8 cellular contexts compared by ENCODE assay signal in the genomic region with DNA sequence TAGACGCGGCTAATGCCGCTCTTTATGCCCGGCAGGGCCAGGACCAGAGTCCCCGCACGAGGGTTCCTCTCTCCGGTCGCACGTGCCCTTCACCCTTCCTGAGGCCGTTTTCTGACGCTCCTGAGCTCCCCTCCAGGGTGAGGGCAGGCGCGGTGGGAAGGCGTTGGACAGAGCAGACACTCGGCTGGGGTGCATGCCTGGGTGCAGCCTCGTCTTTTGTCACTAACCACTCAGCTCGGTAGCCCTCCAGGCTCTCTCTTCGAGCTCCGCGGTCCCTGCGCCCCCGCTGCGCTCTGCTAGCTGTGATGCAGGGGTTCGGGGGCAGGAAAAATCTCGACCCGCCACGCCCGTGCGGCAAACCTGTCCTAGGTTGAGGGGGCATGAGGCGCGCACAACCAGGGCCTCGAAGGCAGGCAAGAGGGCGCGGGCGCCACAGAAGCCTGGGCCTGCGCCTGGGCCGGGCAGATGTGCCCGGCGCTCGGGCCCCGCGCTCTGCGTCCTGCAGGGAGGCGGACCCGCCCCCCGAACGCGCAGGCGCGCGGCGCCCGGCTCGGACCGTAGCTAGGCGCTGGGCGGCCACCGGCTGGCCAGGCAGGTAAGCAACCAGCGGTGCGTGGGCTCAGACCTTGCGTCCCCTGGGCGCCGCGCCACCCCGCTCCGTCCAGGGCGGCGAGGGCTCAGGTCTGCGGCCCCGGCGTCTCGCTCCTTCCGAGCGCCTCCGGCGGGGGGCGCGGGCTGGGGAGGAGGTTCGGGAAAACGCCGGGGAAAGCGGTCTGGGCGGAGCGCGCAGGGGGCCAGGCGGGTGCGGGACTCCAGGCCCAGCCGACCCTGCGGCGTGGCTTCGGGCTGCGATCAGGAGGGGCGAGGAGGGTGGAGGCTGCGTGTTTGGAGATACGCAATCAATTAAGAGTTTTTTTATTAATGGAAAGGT. TPM values are rescaled to one million over a fixed set of nuclear protein-coding genes. Genes with fewer than 3 reads are reported as not detected.
DNase-seq lines count a peak whose midpoint lies in the region; ATAC-seq, FAIRE-seq and TF ChIP-seq lines count a peak whose summit lies in the region.

TSS of gene L3MBTL1 (plus strand) at position 548 of the 931 bp plus-strand sequence. CDS start 5,807 bp downstream, outside the sequence.

- H3K36me3 ChIP-seq in HUES6 (ENCODE audit: control insufficient read depth, insufficient read depth, low read length) (no peaks in the 10 kb centered on the region), fibroblast of lung (ENCODE audit: control insufficient read depth, insufficient read depth, low read length) (no peaks in the 10 kb centered on the region), muscle layer of duodenum (ENCODE audit: control insufficient read depth in 1 of 2, insufficient read depth in 2 of 2, low read length in 2 of 2) (no peaks in the 10 kb centered on the region)

- peaks cover 25% of the 10 kb centered on the region for H3K27me3 ChIP-seq in CD4-positive, alpha-beta T cell (ENCODE audit: control insufficient read depth, insufficient read depth, low read length)
- H3K27me3 ChIP-seq in HUES6 (ENCODE audit: control insufficient read depth, insufficient read depth, low read length) (peaks cover 27% of the 10 kb centered on the region), fibroblast of lung (ENCODE audit: control insufficient read depth, insufficient read depth, low read length) (peaks cover 4% of the 10 kb centered on the region), muscle layer of duodenum (ENCODE audit: low read depth, low read length) (peaks cover 9% of the 10 kb centered on the region)

- no peak for DNase-seq in CD4-positive, alpha-beta T cell
- no peak for DNase-seq in activated CD8-positive, alpha-beta T cell treated with anti-CD3 and anti-CD28 coated beads for 36 hours
- peak; percentile 27 to 36 for DNase-seq in fibroblast of lung (ENCODE audit: low read depth in 2 of 2)
- DNase-seq in GM12892 (ENCODE audit: insufficient read length) = no peak
- DNase-seq in RCC 7860 (ENCODE audit: low spot score) = no peak

- H3K9me3 Mint-ChIP-seq in CD4-positive, alpha-beta T cell = no peaks in the 10 kb centered on the region
- H3K9me3 Mint-ChIP-seq in activated CD8-positive, alpha-beta T cell treated with anti-CD3 and anti-CD28 coated beads for 36 hours = no peaks in the 10 kb centered on the region

- H3K4me1 Mint-ChIP-seq in CD4-positive, alpha-beta T cell (ENCODE audit: low read depth) = peaks cover 8% of the 10 kb centered on the region
- H3K4me1 Mint-ChIP-seq in activated CD8-positive, alpha-beta T cell treated with anti-CD3 and anti-CD28 coated beads for 36 hours (ENCODE audit: low read depth) = no peaks in the 10 kb centered on the region

- intact Hi-C loops in CD4-positive, alpha-beta T cell (cut with DNase I, micrococcal nuclease) = no loop called here
- intact Hi-C loops in activated CD8-positive, alpha-beta T cell treated with anti-CD3 and anti-CD28 coated beads for 36 hours (cut with micrococcal nuclease) = no loop called here

- H3K9ac ChIP-seq in HUES6 (ENCODE audit: low read length) = peak within 1 kb of the TSS; percentile 54
- no peak within 1 kb of the TSS for H3K9ac ChIP-seq in fibroblast of lung (ENCODE audit: insufficient read depth, low read length)

- H3K4me3 Mint-ChIP-seq in CD4-positive, alpha-beta T cell = peak within 1 kb of the TSS; percentile 59
- peak within 1 kb of the TSS; percentile 60 for H3K4me3 Mint-ChIP-seq in activated CD8-positive, alpha-beta T cell treated with anti-CD3 and anti-CD28 coated beads for 36 hours

- no peaks in the 10 kb centered on the region for H3K9me3 ChIP-seq in CD4-positive, alpha-beta T cell (ENCODE audit: control insufficient read depth, low read length)
- H3K9me3 ChIP-seq in HUES6 (ENCODE audit: control insufficient read depth, insufficient read depth, low read depth, low read length) (no peaks in the 10 kb centered on the region), fibroblast of lung (ENCODE audit: control insufficient read depth, insufficient read depth, low read depth, low read length) (no peaks in the 10 kb centered on the region), muscle layer of duodenum (ENCODE audit: control insufficient read depth in 1 of 2, low read length in 2 of 2) (no peaks in the 10 kb centered on the region)

- no peak for ATAC-seq in CD4-positive, alpha-beta T cell (ENCODE audit: poor library complexity)
- ATAC-seq in activated CD8-positive, alpha-beta T cell treated with anti-CD3 and anti-CD28 coated beads for 36 hours = peak; percentile 56
- no peak for ATAC-seq in GM18505 (IDR thresholded peaks at IDR 0.05; ENCODE audit: unreplicated experiment)

- CTCF ChIA-PET in CD4-positive, alpha-beta T cell (lab: Charles Lee) = no interaction called here
- CTCF ChIA-PET in activated CD8-positive, alpha-beta T cell treated with anti-CD3 and anti-CD28 coated beads for 36 hours (lab: Charles Lee) = interaction anchor here (1.9 kb wide), 1 partner anchor 31 kb away, joined by 5 read pairs; no protein-coding TSS in a partner anchor

- H3K4me3 ChIP-seq in HUES6 (ENCODE audit: low read depth, low read length) = peak within 1 kb of the TSS; percentile 80
- peak within 1 kb of the TSS; percentile 42 to 67 (median 56) for H3K4me3 ChIP-seq in fibroblast of lung (replicated peaks in 1 of 4; ENCODE audit: control extremely low read depth in 1 of 4, insufficient read depth in 1 of 4, low read depth in 3 of 4, low read length in 4 of 4)
- peak within 1 kb of the TSS; percentile 48 to 86 for H3K4me3 ChIP-seq in muscle layer of duodenum (ENCODE audit: low read depth in 1 of 2, low read length in 2 of 2)

- H3K36me3 Mint-ChIP-seq in CD4-positive, alpha-beta T cell (ENCODE audit: low read depth) = no peaks in the 10 kb centered on the region
- H3K36me3 Mint-ChIP-seq in activated CD8-positive, alpha-beta T cell treated with anti-CD3 and anti-CD28 coated beads for 36 hours (ENCODE audit: low read depth) = no peaks in the 10 kb centered on the region

- H3K4me2 ChIP-seq in fibroblast of lung (ENCODE audit: extremely low read depth, insufficient read depth, low read length) = peak within 1 kb of the TSS; percentile 79

- H3K27ac ChIP-seq in CD4-positive, alpha-beta T cell (ENCODE audit: low read depth, low read length) = no peak within 1 kb of the TSS
- H3K27ac ChIP-seq in HUES6 (ENCODE audit: low read depth, low read length) (no peak within 1 kb of the TSS), fibroblast of lung (ENCODE audit: insufficient read depth, low read length) (no peak within 1 kb of the TSS), muscle layer of duodenum (ENCODE audit: low read length) (no peak within 1 kb of the TSS)

- TF ChIP-seq POLR2A in GM18505 (IDR thresholded peaks at IDR 0.05; ENCODE audit: borderline replicate concordance, extremely low read depth, insufficient read depth, insufficient read length) (no peak), GM12892 (IDR thresholded peaks at IDR 0.05; ENCODE audit: low read depth, low read length) (no peak)

- FAIRE-seq in GM12892 (lab: Jason Lieb, UNC) = no peak
- FAIRE-seq in RCC 7860 (lab: Jason Lieb, UNC) = no peak

- no peaks in the 10 kb centered on the region for H4K20me1 ChIP-seq in fibroblast of lung (ENCODE audit: control insufficient read depth, extremely low read depth, insufficient read depth, low read length)

- POLR2A ChIA-PET in CD4-positive, alpha-beta T cell (lab: Charles Lee) = interaction anchor here (0.9 kb wide), 1 partner anchor 22 kb away, joined by 3 read pairs; no protein-coding TSS in a partner anchor
- POLR2A ChIA-PET in activated CD8-positive, alpha-beta T cell treated with anti-CD3 and anti-CD28 coated beads for 36 hours (lab: Charles Lee) = interaction anchor here (0.7 kb wide), 1 partner anchor 44 kb away, joined by 3 read pairs; no protein-coding TSS in a partner anchor

- H3K27me3 Mint-ChIP-seq in CD4-positive, alpha-beta T cell = peaks cover 56% of the 10 kb centered on the region
- peaks cover 38% of the 10 kb centered on the region for H3K27me3 Mint-ChIP-seq in activated CD8-positive, alpha-beta T cell treated with anti-CD3 and anti-CD28 coated beads for 36 hours

- no peaks in the 10 kb centered on the region for H3K79me2 ChIP-seq in fibroblast of lung (ENCODE audit: control insufficient read depth, insufficient read depth, low read length)

- TF ChIP-seq CTCF in CD4-positive, alpha-beta T cell (IDR thresholded peaks at IDR 0.05) = no peak
- TF ChIP-seq CTCF in activated CD8-positive, alpha-beta T cell treated with anti-CD3 and anti-CD28 coated beads for 36 hours (IDR thresholded peaks at IDR 0.05) = no peak
- TF ChIP-seq CTCF in fibroblast of lung (conservative IDR thresholded peaks at IDR 0.05 in 1 of 2, IDR thresholded peaks at IDR 0.05 in 1 of 2; ENCODE audit: low read depth in 1 of 2, low read length in 2 of 2) = no peak

- H3K27ac Mint-ChIP-seq in CD4-positive, alpha-beta T cell = no peak within 1 kb of the TSS
- no peak within 1 kb of the TSS for H3K27ac Mint-ChIP-seq in activated CD8-positive, alpha-beta T cell treated with anti-CD3 and anti-CD28 coated beads for 36 hours

- H2AFZ ChIP-seq in fibroblast of lung (ENCODE audit: low read length) = peak within 1 kb of the TSS; percentile 31

- peaks cover 9% of the 10 kb centered on the region for H3K4me1 ChIP-seq in HUES6 (ENCODE audit: control insufficient read depth, insufficient read depth, low read length)
- H3K4me1 ChIP-seq in fibroblast of lung (ENCODE audit: control insufficient read depth, extremely low read depth, insufficient read depth, low read length) = no peaks in the 10 kb centered on the region
- peaks cover 0 to 15% of the 10 kb centered on the region in 2 donors for H3K4me1 ChIP-seq in muscle layer of duodenum (ENCODE audit: control insufficient read depth in 1 of 2, insufficient read depth in 2 of 2, low read length in 2 of 2)

RNA-seq across cellular contexts. Expression of gene L3MBTL1, which starts in this region (rescaled TPM):
- total RNA-seq in CD4-positive, alpha-beta T cell = 10 to 100 TPM; 10.2 to 10.5 TPM
- total RNA-seq in activated CD8-positive, alpha-beta T cell treated with anti-CD3 and anti-CD28 coated beads for 36 hours = 1 to 10 TPM; 7.0 to 7.3 TPM
- total RNA-seq in fibroblast of lung = 6.2 and 10.7 TPM in 2 replicates
- polyA plus RNA-seq in fibroblast of lung = 1.2 and 1.5 TPM in 2 replicates
- polyA plus RNA-seq in fibroblast of lung (2012) = 0.73 and 1.0 TPM in 2 replicates
- polyA minus RNA-seq in fibroblast of lung (ENCODE audit: low replicate concordance) = 1.3 and 3.1 TPM in 2 replicates
- 7.9 TPM for polyA plus RNA-seq in GM12892 (2012; ENCODE audit: missing spikeins)

Comparison
In these comparisons a context has a peak if more than half of its experiments do, and no peak if none do; other contexts are left out.
1. DNase-seq: peak in fibroblast of lung (2 of 2); none in CD4-positive, alpha-beta T cell (0 of 10), activated CD8-positive, alpha-beta T cell treated with anti-CD3 and anti-CD28 coated beads for 36 hours (single experiment), GM12892 (single experiment) and RCC 7860 (single experiment).
2. Peak in every context shown above with its lines, with median percentiles within 50 percentile points of each other: H3K4me3 ChIP-seq.